In the genomic region with DNA sequence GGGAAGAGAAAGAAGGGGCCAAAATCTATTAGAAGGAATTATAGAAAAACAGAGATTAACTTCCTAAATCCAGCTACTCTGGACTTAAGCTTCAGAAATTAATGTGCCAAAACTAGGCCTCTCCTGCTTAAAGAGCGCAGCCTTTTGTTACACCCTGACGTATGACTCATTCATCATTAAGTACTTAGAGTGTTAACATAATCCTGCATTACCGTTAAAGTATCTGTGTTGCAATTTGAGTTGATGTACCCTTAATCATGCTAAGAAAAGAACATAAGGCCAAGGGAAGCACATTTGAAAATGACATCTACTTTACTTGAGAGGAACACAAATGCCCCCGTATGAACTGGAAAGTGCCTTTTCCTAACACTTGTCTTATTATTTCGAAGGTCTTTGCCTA, we compare ENCODE assay signal across 17 cellular contexts. TPM values are rescaled to one million over a fixed set of nuclear protein-coding genes. Genes with fewer than 3 reads are reported as not detected.
DNase-seq lines count a peak whose midpoint lies in the region; ATAC-seq and TF ChIP-seq lines count a peak whose summit lies in the region.
"Had no signal": no experiment of that assay in that cellular context is flagged by ENCODE, and none has a peak within 500 bp of the region (broad histone marks: within the 10 kb centered on the region; RNA-seq: fewer than 3 reads in every experiment).

No MANE protein-coding gene starts in this region.

- H3K4me2 ChIP-seq in mammary epithelial cell (ENCODE audit: insufficient read depth, low read depth, low read length) = no peak overlapping the region

- no peak overlapping the region for H3K4me3 Mint-ChIP-seq in activated CD4-positive, alpha-beta T cell treated with anti-CD3 and anti-CD28 coated beads, Interleukin-2, amount 10 ng/mL, durations not matched to agents 7 days and 5 days
- H3K4me3 Mint-ChIP-seq: activated CD4-positive, alpha-beta T cell treated with anti-CD3 and anti-CD28 coated beads for 36 hours; activated naive CD8-positive, alpha-beta T cell treated with anti-CD3 and anti-CD28 coated beads, Interleukin-2, amount 10 ng/mL, durations not matched to agents 7 days and 5 days; naive B cell; T-helper 17 cell had no signal

- POLR2A ChIA-PET in HEK293 (lab: Yijun Ruan, JAX) = no interaction called here
- POLR2A ChIA-PET in activated CD4-positive, alpha-beta T cell treated with anti-CD3 and anti-CD28 coated beads, Interleukin-2, amount 10 ng/mL, durations not matched to agents 7 days and 5 days (lab: Charles Lee) = no interaction called here

- H3K27me3 ChIP-seq in mammary epithelial cell (ENCODE audit: insufficient read depth, low read length) (no peaks in the 10 kb centered on the region), lung (ENCODE audit: control insufficient read depth, insufficient read depth) (no peaks in the 10 kb centered on the region)
- H3K27me3 ChIP-seq: BE2C had no signal

- no TSS peak for BruUV-seq in mammary epithelial cell (replicated peaks; lab: Mats Ljungman, UMichigan)

- TF ChIP-seq CTCF in HEK293 (tag by site-specific recombination; IDR thresholded peaks at IDR 0.05) (no peak), mammary epithelial cell (conservative IDR thresholded peaks at IDR 0.05 in 1 of 2, IDR thresholded peaks at IDR 0.05 in 1 of 2; ENCODE audit: extremely low read depth in 1 of 2, insufficient read depth in 1 of 2, low read depth in 1 of 2, low read length in 2 of 2) (no peak), lung (IDR thresholded peaks at IDR 0.05; ENCODE audit: control extremely low read depth, extremely low read depth) (no peak)

- H3K27me3 Mint-ChIP-seq in activated CD4-positive, alpha-beta T cell treated with anti-CD3 and anti-CD28 coated beads, Interleukin-2, amount 10 ng/mL, durations not matched to agents 7 days and 5 days = peaks cover 2% of the 10 kb centered on the region
- H3K27me3 Mint-ChIP-seq: activated CD4-positive, alpha-beta T cell treated with anti-CD3 and anti-CD28 coated beads for 36 hours had no signal

- no peaks in the 10 kb centered on the region for H3K36me3 Mint-ChIP-seq in activated CD4-positive, alpha-beta T cell treated with anti-CD3 and anti-CD28 coated beads, Interleukin-2, amount 10 ng/mL, durations not matched to agents 7 days and 5 days (ENCODE audit: low read depth)
- H3K36me3 Mint-ChIP-seq: activated naive CD8-positive, alpha-beta T cell treated with anti-CD3 and anti-CD28 coated beads, Interleukin-2, amount 10 ng/mL, durations not matched to agents 7 days and 5 days; naive B cell had no signal

- dilution Hi-C loops in mammary epithelial cell (cut with HindIII; ENCODE audit: low sequenced_read_pairs) = no loop called here

- H3K36me3 ChIP-seq in HEK293 (ENCODE audit: control insufficient read depth in 2 of 2, insufficient read depth in 1 of 2, low read length in 2 of 2) (no peaks in the 10 kb centered on the region), mammary epithelial cell (ENCODE audit: insufficient read depth, low read length) (no peaks in the 10 kb centered on the region), lung (ENCODE audit: control insufficient read depth in 2 of 2, insufficient read depth in 2 of 2, low read length in 2 of 2) (no peaks in the 10 kb centered on the region)
- H3K36me3 ChIP-seq: BE2C had no signal

- H4K20me1 ChIP-seq in mammary epithelial cell (ENCODE audit: insufficient read depth, low read length) = no peaks in the 10 kb centered on the region

- H3K27ac ChIP-seq in HEK293 (ENCODE audit: extremely low read depth, low read depth, low read length) (no peak overlapping the region), mammary epithelial cell (ENCODE audit: insufficient read depth, low read depth, low read length) (no peak overlapping the region), lung (ENCODE audit: low read depth in 1 of 2, low read length in 1 of 2) (no peak overlapping the region)

- no peak overlapping the region for H3K9ac ChIP-seq in mammary epithelial cell (ENCODE audit: insufficient read depth, low read length)

- H3K9me3 Mint-ChIP-seq in activated CD4-positive, alpha-beta T cell treated with anti-CD3 and anti-CD28 coated beads, Interleukin-2, amount 10 ng/mL, durations not matched to agents 7 days and 5 days = no peaks in the 10 kb centered on the region
- H3K9me3 Mint-ChIP-seq: activated naive CD8-positive, alpha-beta T cell treated with anti-CD3 and anti-CD28 coated beads, Interleukin-2, amount 10 ng/mL, durations not matched to agents 7 days and 5 days; naive B cell had no signal

- 64% methylated on average over 5 of the region's 5 CpGs for WGBS in mammary epithelial cell (ENCODE audit: low coverage, missing lambda C conversion rate)
- 54 to 77% methylated on average over 5 of the region's 5 CpGs for WGBS in lung, 2 donors

- H3K4me1 ChIP-seq in HEK293 (ENCODE audit: control insufficient read depth, insufficient read depth, low read length) (0 out of 2 replicates have a peak, but pooled peaks cover 3% of the 10 kb centered on the region), mammary epithelial cell (ENCODE audit: insufficient read depth, low read length) (no peaks in the 10 kb centered on the region), lung (ENCODE audit: control insufficient read depth in 2 of 2, insufficient read depth in 2 of 2, low read length in 2 of 2) (no peaks in the 10 kb centered on the region)
- H3K4me1 ChIP-seq: BE2C had no signal

- H3K4me1 Mint-ChIP-seq in activated CD4-positive, alpha-beta T cell treated with anti-CD3 and anti-CD28 coated beads, Interleukin-2, amount 10 ng/mL, durations not matched to agents 7 days and 5 days = no peaks in the 10 kb centered on the region
- H3K4me1 Mint-ChIP-seq: activated CD4-positive, alpha-beta T cell treated with anti-CD3 and anti-CD28 coated beads for 36 hours; activated naive CD8-positive, alpha-beta T cell treated with anti-CD3 and anti-CD28 coated beads, Interleukin-2, amount 10 ng/mL, durations not matched to agents 7 days and 5 days; naive B cell; T-helper 17 cell had no signal

- H3K9me3 ChIP-seq in HEK293 (ENCODE audit: control insufficient read depth, insufficient read depth, low read depth, low read length) = no peaks in the 10 kb centered on the region
- H3K9me3 ChIP-seq in mammary epithelial cell (replicated peaks; ENCODE audit: insufficient read depth, low read length) = no peaks in the 10 kb centered on the region
- H3K9me3 ChIP-seq in lung (ENCODE audit: control insufficient read depth in 2 of 2, insufficient read depth in 1 of 2, low read length in 1 of 2) = no peaks in the 10 kb centered on the region
- H3K9me3 ChIP-seq: BE2C had no signal

- H3K27ac Mint-ChIP-seq in activated CD4-positive, alpha-beta T cell treated with anti-CD3 and anti-CD28 coated beads, Interleukin-2, amount 10 ng/mL, durations not matched to agents 7 days and 5 days = no peak overlapping the region
- H3K27ac Mint-ChIP-seq: activated CD4-positive, alpha-beta T cell treated with anti-CD3 and anti-CD28 coated beads for 36 hours; activated naive CD8-positive, alpha-beta T cell treated with anti-CD3 and anti-CD28 coated beads, Interleukin-2, amount 10 ng/mL, durations not matched to agents 7 days and 5 days; T-helper 17 cell had no signal

- H3K4me3 ChIP-seq in HEK293 (ENCODE audit: low read depth, low read length) (no peak overlapping the region), mammary epithelial cell (replicated peaks in 1 of 3; ENCODE audit: insufficient read depth in 1 of 3, low read depth in 2 of 3, low read length in 3 of 3) (no peak overlapping the region), lung (no peak overlapping the region)

- in situ Hi-C loops in mammary epithelial cell (cut with MboI; ENCODE audit: low sequenced_read_pairs in 2 of 2) = no loop called here

- DNase-seq in NCI-H2196 (lab: John Stamatoyannopoulos, UW; ENCODE audit: unreplicated experiment) (peak; percentile 59), mammary epithelial cell (peak; percentile 13), lung (ENCODE audit: low spot score) (no peak), GF-D8 (lab: John Stamatoyannopoulos, UW) (no peak), NAMALWA (ENCODE audit: low spot score) (no peak)
- no peak for DNase-seq in activated CD4-positive, alpha-beta T cell treated with anti-CD3 and anti-CD28 coated beads for 4 hours
- no peak for DNase-seq in activated CD4-positive, alpha-beta T cell treated with anti-CD3 and anti-CD28 coated beads, Interleukin-2, amount 10 ng/mL, durations not matched to agents 7 days and 5 days
- DNase-seq: activated CD4-positive, alpha-beta T cell treated with anti-CD3 and anti-CD28 coated beads for 36 hours; activated naive CD8-positive, alpha-beta T cell treated with anti-CD3 and anti-CD28 coated beads, Interleukin-2, amount 10 ng/mL, durations not matched to agents 7 days and 5 days; DND-41; naive B cell; NCI-H446; T-helper 17 cell had no signal

- ATAC-seq in lung (ENCODE audit: insufficient read depth, low FRiP score) = peak; percentile 77
- ATAC-seq: activated CD4-positive, alpha-beta T cell treated with anti-CD3 and anti-CD28 coated beads for 36 hours; T-helper 17 cell had no signal

- no peak overlapping the region for H2AFZ ChIP-seq in mammary epithelial cell (ENCODE audit: low read depth, low read length)

- H3K79me2 ChIP-seq in mammary epithelial cell (ENCODE audit: insufficient read depth, low read length) = no peaks in the 10 kb centered on the region

- intact Hi-C loops in mammary epithelial cell (cut with micrococcal nuclease) = loop anchor here (1.0 kb wide), 1 partner anchor 250 kb away; no protein-coding TSS in a partner anchor

- CTCF ChIA-PET in HEK293 (lab: Yijun Ruan, JAX) (interaction anchor here (0.6 to 1.2 kb wide), 5 partner anchors 21 to 355 kb away, joined by 3 read pairs; a partner anchor contains a TSS), mammary epithelial cell (lab: Charles Lee; ENCODE audit: low non-redundant PET) (interaction anchor here (0.8 kb wide), 1 partner anchor 132 kb away, joined by 7 read pairs; no protein-coding TSS in a partner anchor)
- CTCF ChIA-PET in activated CD4-positive, alpha-beta T cell treated with anti-CD3 and anti-CD28 coated beads, Interleukin-2, amount 10 ng/mL, durations not matched to agents 7 days and 5 days (lab: Charles Lee) = interaction anchor here (1.0 kb wide), 1 partner anchor 116 kb away, joined by 3 read pairs; no protein-coding TSS in a partner anchor

RNA-seq across cellular contexts. Expression of a gene that starts 7.9 kb away (rescaled TPM):
- total RNA-seq in mammary epithelial cell (not detected), lung (not detected)
- polyA plus RNA-seq in mammary epithelial cell (not detected), lung (not detected)
- polyA minus RNA-seq in mammary epithelial cell = not detected
- total RNA-seq in activated CD4-positive, alpha-beta T cell treated with anti-CD3 and anti-CD28 coated beads, Interleukin-2, amount 10 ng/mL, durations not matched to agents 7 days and 5 days = not detected
- total RNA-seq: activated CD4-positive, alpha-beta T cell treated with anti-CD3 and anti-CD28 coated beads for 36 hours; activated naive CD8-positive, alpha-beta T cell treated with anti-CD3 and anti-CD28 coated beads, Interleukin-2, amount 10 ng/mL, durations not matched to agents 7 days and 5 days; chondrocyte; posterior vena cava; T-helper 17 cell had no signal

RNA-seq across cellular contexts. Expression of a gene that starts 13.4 kb away (rescaled TPM):
- total RNA-seq in mammary epithelial cell = not detected
- not detected for polyA plus RNA-seq in mammary epithelial cell
- polyA minus RNA-seq in mammary epithelial cell = not detected
- under 1 TPM in 1 of 2 donors, not detected in 1; 0.46 TPM for total RNA-seq in lung
- under 1 TPM; 0.09 to 0.47 TPM for polyA plus RNA-seq in lung
- total RNA-seq in activated CD4-positive, alpha-beta T cell treated with anti-CD3 and anti-CD28 coated beads, Interleukin-2, amount 10 ng/mL, durations not matched to agents 7 days and 5 days = not detected
- total RNA-seq: activated CD4-positive, alpha-beta T cell treated with anti-CD3 and anti-CD28 coated beads for 36 hours; activated naive CD8-positive, alpha-beta T cell treated with anti-CD3 and anti-CD28 coated beads, Interleukin-2, amount 10 ng/mL, durations not matched to agents 7 days and 5 days; chondrocyte; posterior vena cava; T-helper 17 cell had no signal

RNA-seq across cellular contexts. Expression of a gene that starts 21.7 kb away (rescaled TPM):
- total RNA-seq in mammary epithelial cell = 10 to 100 TPM; 17.3 to 24.1 TPM
- polyA plus RNA-seq in mammary epithelial cell = 12.3 TPM
- 18.0 TPM for polyA minus RNA-seq in mammary epithelial cell
- total RNA-seq in lung = 10 to 100 TPM; 29.5 to 78.1 TPM
- 10 to 100 TPM; 12.1 to 12.4 TPM for polyA plus RNA-seq in lung
- 10 to 100 TPM; 19.0 to 19.2 TPM for total RNA-seq in activated CD4-positive, alpha-beta T cell treated with anti-CD3 and anti-CD28 coated beads, Interleukin-2, amount 10 ng/mL, durations not matched to agents 7 days and 5 days

RNA-seq across cellular contexts. Expression of a gene that starts 57.5 kb away (rescaled TPM):
- not detected for total RNA-seq in mammary epithelial cell
- polyA plus RNA-seq in mammary epithelial cell = not detected
- not detected for polyA minus RNA-seq in mammary epithelial cell
- not detected for total RNA-seq in lung
- not detected for polyA plus RNA-seq in lung
- not detected for total RNA-seq in activated CD4-positive, alpha-beta T cell treated with anti-CD3 and anti-CD28 coated beads, Interleukin-2, amount 10 ng/mL, durations not matched to agents 7 days and 5 days
- total RNA-seq: activated CD4-positive, alpha-beta T cell treated with anti-CD3 and anti-CD28 coated beads for 36 hours; activated naive CD8-positive, alpha-beta T cell treated with anti-CD3 and anti-CD28 coated beads, Interleukin-2, amount 10 ng/mL, durations not matched to agents 7 days and 5 days; chondrocyte; posterior vena cava; T-helper 17 cell had no signal

Comparison
In these comparisons a context has a peak if more than half of its experiments do, and no peak if none do; other contexts are left out.
1. DNase-seq: peak in NCI-H2196 (single experiment) and mammary epithelial cell (single experiment); none in lung (single experiment), GF-D8 (single experiment), activated CD4-positive, alpha-beta T cell treated with anti-CD3 and anti-CD28 coated beads for 4 hours (0 of 2), activated CD4-positive, alpha-beta T cell treated with anti-CD3 and anti-CD28 coated beads, Interleukin-2, amount 10 ng/mL, durations not matched to agents 7 days and 5 days (single experiment) and NAMALWA (single experiment).